ENCODE assay signal across 22 cellular contexts in genomic region chr16:67730326-67730725, GRCh38. TPM values are rescaled to one million over a fixed set of nuclear protein-coding genes. Genes with fewer than 3 reads are reported as not detected.
DNase-seq lines count a peak whose midpoint lies in the region; ATAC-seq and TF ChIP-seq lines count a peak whose summit lies in the region.
"Had no signal": no experiment of that assay in that cellular context is flagged by ENCODE, and none has a peak within 500 bp of the region (broad histone marks: within the 10 kb centered on the region; RNA-seq: fewer than 3 reads in every experiment).

No MANE protein-coding gene starts in this region.

- no peak overlapping the region for H3K4me2 ChIP-seq in IMR-90 (ENCODE audit: low read depth, low read length)
- H3K4me2 ChIP-seq: A549 had no signal

- no peak overlapping the region for H3K9ac ChIP-seq in IMR-90 (ENCODE audit: low read depth, low read length)

- H3K4me3 ChIP-seq in IMR-90 (ENCODE audit: insufficient read depth, low read depth, low read length) (no peak overlapping the region), brain microvascular endothelial cell (ENCODE audit: low read depth, low read length) (no peak overlapping the region)
- H3K4me3 ChIP-seq: A549 had no signal

- no peak overlapping the region for H2AK9ac ChIP-seq in IMR-90 (replicated peaks; ENCODE audit: low read depth, low read length, poor library complexity)

- dilution Hi-C loops in IMR-90 (cut with HindIII; ENCODE audit: low sequenced_read_pairs, unreplicated experiment) = no loop called here

- no peak for TF ChIP-seq POLR2A in IMR-90 (IDR thresholded peaks at IDR 0.05; ENCODE audit: low read depth, low read length)

- no peaks in the 10 kb centered on the region for H4K20me1 ChIP-seq in IMR-90 (ENCODE audit: insufficient read depth, low read length)

- in situ Hi-C loops in IMR-90 (cut with MboI; ENCODE audit: low sequenced_read_pairs) = no loop called here
- in situ Hi-C loops in brain microvascular endothelial cell (cut with HindIII; ENCODE audit: low pct_ligation_motif_present, low sequenced_read_pairs) = no loop called here

- H3K14ac ChIP-seq in IMR-90 (replicated peaks; ENCODE audit: low read depth, low read length) = no peak overlapping the region

- H4K5ac ChIP-seq in IMR-90 (ENCODE audit: low read depth, low read length) = no peak overlapping the region

- no peak overlapping the region for H4K91ac ChIP-seq in IMR-90 (ENCODE audit: insufficient read depth, low read depth, low read length)

- H3K79me1 ChIP-seq in IMR-90 (ENCODE audit: low read depth in 1 of 2, low read length in 2 of 2) = peaks cover 0 to 7% of the 10 kb centered on the region in 2 experiments; a peak in 1 of 4 replicates

- no peak overlapping the region for H3K56ac ChIP-seq in IMR-90 (ENCODE audit: extremely low read depth, insufficient read depth, low read length)

- H2BK5ac ChIP-seq in IMR-90 (ENCODE audit: low read depth, low read length, poor library complexity, severe bottlenecking) = no peak overlapping the region

- H3K36me3 Mint-ChIP-seq in neural crest cell (ENCODE audit: low read depth) = peaks cover 5% of the 10 kb centered on the region
- peaks cover 40% of the 10 kb centered on the region for H3K36me3 Mint-ChIP-seq in stimulated activated effector memory CD8-positive, alpha-beta T cell treated with anti-CD3 and anti-CD28 coated beads, Interleukin-12 subunit alpha, Interleukin-12 subunit beta, amount 100 ng/mL, for 72 hours
- H3K36me3 Mint-ChIP-seq in activated T-cell treated with anti-CD3 and anti-CD28 coated beads, Interleukin-2, amount 50 U/mL, for 4 hours (ENCODE audit: insufficient read depth) = peaks cover 22% of the 10 kb centered on the region
- peaks cover 10% of the 10 kb centered on the region for H3K36me3 Mint-ChIP-seq in activated CD4-positive, alpha-beta T cell treated with anti-CD3 and anti-CD28 coated beads, Interleukin-2, amount 10 ng/mL, durations not matched to agents 7 days and 5 days (ENCODE audit: low read depth)

- H3K27me3 Mint-ChIP-seq in neural crest cell (ENCODE audit: low read depth) = no peaks in the 10 kb centered on the region
- H3K27me3 Mint-ChIP-seq in activated T-cell treated with anti-CD3 and anti-CD28 coated beads, Interleukin-2, amount 50 U/mL, for 4 hours (ENCODE audit: low read depth) = no peaks in the 10 kb centered on the region
- no peaks in the 10 kb centered on the region for H3K27me3 Mint-ChIP-seq in activated CD4-positive, alpha-beta T cell treated with anti-CD3 and anti-CD28 coated beads, Interleukin-2, amount 10 ng/mL, durations not matched to agents 7 days and 5 days
- H3K27me3 Mint-ChIP-seq: CD4-positive, alpha-beta memory T cell had no signal

- no peak overlapping the region for H4K8ac ChIP-seq in IMR-90 (ENCODE audit: low read depth in 2 of 2, low read length in 2 of 2)

- CTCF ChIA-PET in IMR-90 (lab: Yijun Ruan, JAX) = no interaction called here
- CTCF ChIA-PET in activated CD4-positive, alpha-beta T cell treated with anti-CD3 and anti-CD28 coated beads, Interleukin-2, amount 10 ng/mL, durations not matched to agents 7 days and 5 days (lab: Charles Lee) = interaction anchor here (1.1 kb wide), 1 partner anchor 209 kb away, joined by 3 read pairs; no protein-coding TSS in a partner anchor

- H3K4me1 ChIP-seq in IMR-90 (ENCODE audit: control insufficient read depth, insufficient read depth, low read length) = 0 out of 2 replicates have a peak, but pooled peaks cover 2% of the 10 kb centered on the region
- H3K4me1 ChIP-seq: A549 had no signal

- no peak overlapping the region for H3K18ac ChIP-seq in IMR-90 (ENCODE audit: low read depth, low read length)

- POLR2A ChIA-PET in IMR-90 (lab: Charles Lee; ENCODE audit: unreplicated experiment) = no interaction called here
- POLR2A ChIA-PET in activated CD4-positive, alpha-beta T cell treated with anti-CD3 and anti-CD28 coated beads, Interleukin-2, amount 10 ng/mL, durations not matched to agents 7 days and 5 days (lab: Charles Lee) = no interaction called here

- BruUV-seq in IMR-90 (replicated peaks; lab: Mats Ljungman, UMichigan) = no TSS peak

- peaks cover 53% of the 10 kb centered on the region for H3K36me3 ChIP-seq in IMR-90 (ENCODE audit: control insufficient read depth, insufficient read depth, low read length)
- peaks cover 33% of the 10 kb centered on the region for H3K36me3 ChIP-seq in brain microvascular endothelial cell (replicated peaks)

- DNase-seq in IMR-90 (no peak), brain microvascular endothelial cell (no peak), neural crest cell (ENCODE audit: low read depth, low spot score) (no peak), hypothalamus (lab: John Stamatoyannopoulos, UW) (no peak)
- DNase-seq in stimulated activated effector memory CD8-positive, alpha-beta T cell treated with anti-CD3 and anti-CD28 coated beads, Interleukin-12 subunit alpha, Interleukin-12 subunit beta, amount 100 ng/mL, for 72 hours (ENCODE audit: low spot score in 2 of 2) = no peak
- no peak for DNase-seq in activated T-cell treated with anti-CD3 and anti-CD28 coated beads, Interleukin-2, amount 50 U/mL, for 4 hours
- DNase-seq in activated CD4-positive, alpha-beta T cell treated with anti-CD3 and anti-CD28 coated beads, Interleukin-2, amount 10 ng/mL, durations not matched to agents 7 days and 5 days = no peak
- DNase-seq: CD4-positive, alpha-beta memory T cell; COR-L47; DMS53; KBM-7; MV-4-11; NCI-H1105; NCI-H1436 treated with DMSO at 0.1 percent for 48 hours; NCI-H1930; NCI-H2107; NCI-H524; NCI-H748 treated with DMSO at 0.1 percent for 48 hours; SHP77 had no signal

- H3K27ac ChIP-seq in IMR-90 (ENCODE audit: insufficient read depth, low read length) = no peak overlapping the region
- H3K27ac ChIP-seq in brain microvascular endothelial cell = no peak overlapping the region
- H3K27ac ChIP-seq: A549 had no signal

- no peak overlapping the region for H2BK15ac ChIP-seq in IMR-90 (ENCODE audit: low read depth, low read length)

- 87% methylated on average over 2 of the region's 6 CpGs; no CpG with 5 or more reads in 1 of the 2 experiments for WGBS in IMR-90 (ENCODE audit: extremely low coverage in 2 of 2, insufficient read length in 1 of 2), 2 experiments

- TF ChIP-seq CTCF in IMR-90 (conservative IDR thresholded peaks at IDR 0.05; ENCODE audit: low read depth, low read length) (no peak), brain microvascular endothelial cell (IDR thresholded peaks at IDR 0.05; ENCODE audit: low read depth, low read length, missing control alignments) (peak; percentile 7), neural crest cell (conservative IDR thresholded peaks at IDR 0.05) (no peak)

- H3K23ac ChIP-seq in IMR-90 (ENCODE audit: low read depth, low read length) = no peak overlapping the region

- no peaks in the 10 kb centered on the region for H3K9me3 ChIP-seq in IMR-90 (ENCODE audit: control insufficient read depth, insufficient read depth, low read length)
- H3K9me3 ChIP-seq: A549 had no signal

- H2BK20ac ChIP-seq in IMR-90 (ENCODE audit: low read depth, low read length) = no peak overlapping the region

- TF ChIP-seq RAD21 in IMR-90 (IDR thresholded peaks at IDR 0.05; ENCODE audit: low read length) = no peak

- no peaks in the 10 kb centered on the region for H3K4me1 Mint-ChIP-seq in neural crest cell
- no peaks in the 10 kb centered on the region for H3K4me1 Mint-ChIP-seq in stimulated activated effector memory CD8-positive, alpha-beta T cell treated with anti-CD3 and anti-CD28 coated beads, Interleukin-12 subunit alpha, Interleukin-12 subunit beta, amount 100 ng/mL, for 72 hours
- H3K4me1 Mint-ChIP-seq in activated T-cell treated with anti-CD3 and anti-CD28 coated beads, Interleukin-2, amount 50 U/mL, for 4 hours (ENCODE audit: low read depth) = no peaks in the 10 kb centered on the region
- H3K4me1 Mint-ChIP-seq in activated CD4-positive, alpha-beta T cell treated with anti-CD3 and anti-CD28 coated beads, Interleukin-2, amount 10 ng/mL, durations not matched to agents 7 days and 5 days = no peaks in the 10 kb centered on the region
- H3K4me1 Mint-ChIP-seq: CD4-positive, alpha-beta memory T cell had no signal

- H3K9me1 ChIP-seq in IMR-90 (ENCODE audit: insufficient read depth, low read length) = 0 out of 2 replicates have a peak, but pooled peaks cover 12% of the 10 kb centered on the region

- no peak overlapping the region for H2BK120ac ChIP-seq in IMR-90 (ENCODE audit: low read depth, low read length)

- H3K27me3 ChIP-seq in IMR-90 (ENCODE audit: control insufficient read depth, insufficient read depth, low read length) (no peaks in the 10 kb centered on the region), brain microvascular endothelial cell (replicated peaks) (no peaks in the 10 kb centered on the region)

- H2AK5ac ChIP-seq in IMR-90 (ENCODE audit: low read depth, low read length) = no peak overlapping the region

- ATAC-seq in IMR-90 (ENCODE audit: low read depth) = no peak
- ATAC-seq in stimulated activated effector memory CD8-positive, alpha-beta T cell treated with anti-CD3 and anti-CD28 coated beads, Interleukin-12 subunit alpha, Interleukin-12 subunit beta, amount 100 ng/mL, for 72 hours = no peak
- ATAC-seq in activated T-cell treated with anti-CD3 and anti-CD28 coated beads, Interleukin-2, amount 50 U/mL, for 4 hours = no peak
- ATAC-seq: A549, HCT116, Panc1 had no signal

- intact Hi-C loops in IMR-90 (cut with micrococcal nuclease) = no loop called here

- H2AFZ ChIP-seq in IMR-90 (replicated peaks; ENCODE audit: low read length, poor library complexity) = peak overlapping the region; percentile 8

- H3K4me3 Mint-ChIP-seq in neural crest cell = no peak overlapping the region
- no peak overlapping the region for H3K4me3 Mint-ChIP-seq in stimulated activated effector memory CD8-positive, alpha-beta T cell treated with anti-CD3 and anti-CD28 coated beads, Interleukin-12 subunit alpha, Interleukin-12 subunit beta, amount 100 ng/mL, for 72 hours
- no peak overlapping the region for H3K4me3 Mint-ChIP-seq in activated T-cell treated with anti-CD3 and anti-CD28 coated beads, Interleukin-2, amount 50 U/mL, for 4 hours
- H3K4me3 Mint-ChIP-seq in activated CD4-positive, alpha-beta T cell treated with anti-CD3 and anti-CD28 coated beads, Interleukin-2, amount 10 ng/mL, durations not matched to agents 7 days and 5 days = no peak overlapping the region
- H3K4me3 Mint-ChIP-seq: CD4-positive, alpha-beta memory T cell had no signal

- peak overlapping the region; percentile 38 for H3K27ac Mint-ChIP-seq in neural crest cell (ENCODE audit: unreplicated experiment)
- H3K27ac Mint-ChIP-seq in stimulated activated effector memory CD8-positive, alpha-beta T cell treated with anti-CD3 and anti-CD28 coated beads, Interleukin-12 subunit alpha, Interleukin-12 subunit beta, amount 100 ng/mL, for 72 hours = peak overlapping the region; percentile 53
- H3K27ac Mint-ChIP-seq in activated CD4-positive, alpha-beta T cell treated with anti-CD3 and anti-CD28 coated beads, Interleukin-2, amount 10 ng/mL, durations not matched to agents 7 days and 5 days = no peak overlapping the region

- H3K4ac ChIP-seq in IMR-90 (ENCODE audit: low read depth, low read length) = no peak overlapping the region

- H3K9me3 Mint-ChIP-seq in neural crest cell = no peaks in the 10 kb centered on the region
- no peaks in the 10 kb centered on the region for H3K9me3 Mint-ChIP-seq in stimulated activated effector memory CD8-positive, alpha-beta T cell treated with anti-CD3 and anti-CD28 coated beads, Interleukin-12 subunit alpha, Interleukin-12 subunit beta, amount 100 ng/mL, for 72 hours
- no peaks in the 10 kb centered on the region for H3K9me3 Mint-ChIP-seq in activated T-cell treated with anti-CD3 and anti-CD28 coated beads, Interleukin-2, amount 50 U/mL, for 4 hours
- H3K9me3 Mint-ChIP-seq in activated CD4-positive, alpha-beta T cell treated with anti-CD3 and anti-CD28 coated beads, Interleukin-2, amount 10 ng/mL, durations not matched to agents 7 days and 5 days = no peaks in the 10 kb centered on the region
- H3K9me3 Mint-ChIP-seq: CD4-positive, alpha-beta memory T cell had no signal

RNA-seq across cellular contexts. Expression of gene GFOD2, which starts 11.2 kb away (rescaled TPM):
- total RNA-seq in IMR-90 (2012; rRNA removed) (15.8 and 18.1 TPM in 2 replicates), neural crest cell (33.8 and 34.3 TPM in 2 replicates)
- 12.3 and 13.3 TPM in 2 replicates for polyA plus RNA-seq in IMR-90 (2012; rRNA removed)
- polyA plus RNA-seq in IMR-90 (2012; cell fraction: cytosol; rRNA removed) = 14.6 and 15.6 TPM in 2 replicates
- 15.7 and 18.9 TPM in 2 replicates for polyA plus RNA-seq in IMR-90 (2012; cell fraction: nucleus; rRNA removed; ENCODE audit: low replicate concordance)
- total RNA-seq in activated T-cell treated with anti-CD3 and anti-CD28 coated beads, Interleukin-2, amount 50 U/mL, for 4 hours = 10 to 100 TPM; 17.3 to 22.0 (median 20.2) TPM
- total RNA-seq in activated CD4-positive, alpha-beta T cell treated with anti-CD3 and anti-CD28 coated beads, Interleukin-2, amount 10 ng/mL, durations not matched to agents 7 days and 5 days = 10 to 100 TPM; 11.2 to 11.9 TPM
